Comparison of ENCODE assay signal across 8 cellular contexts in the genomic region with DNA sequence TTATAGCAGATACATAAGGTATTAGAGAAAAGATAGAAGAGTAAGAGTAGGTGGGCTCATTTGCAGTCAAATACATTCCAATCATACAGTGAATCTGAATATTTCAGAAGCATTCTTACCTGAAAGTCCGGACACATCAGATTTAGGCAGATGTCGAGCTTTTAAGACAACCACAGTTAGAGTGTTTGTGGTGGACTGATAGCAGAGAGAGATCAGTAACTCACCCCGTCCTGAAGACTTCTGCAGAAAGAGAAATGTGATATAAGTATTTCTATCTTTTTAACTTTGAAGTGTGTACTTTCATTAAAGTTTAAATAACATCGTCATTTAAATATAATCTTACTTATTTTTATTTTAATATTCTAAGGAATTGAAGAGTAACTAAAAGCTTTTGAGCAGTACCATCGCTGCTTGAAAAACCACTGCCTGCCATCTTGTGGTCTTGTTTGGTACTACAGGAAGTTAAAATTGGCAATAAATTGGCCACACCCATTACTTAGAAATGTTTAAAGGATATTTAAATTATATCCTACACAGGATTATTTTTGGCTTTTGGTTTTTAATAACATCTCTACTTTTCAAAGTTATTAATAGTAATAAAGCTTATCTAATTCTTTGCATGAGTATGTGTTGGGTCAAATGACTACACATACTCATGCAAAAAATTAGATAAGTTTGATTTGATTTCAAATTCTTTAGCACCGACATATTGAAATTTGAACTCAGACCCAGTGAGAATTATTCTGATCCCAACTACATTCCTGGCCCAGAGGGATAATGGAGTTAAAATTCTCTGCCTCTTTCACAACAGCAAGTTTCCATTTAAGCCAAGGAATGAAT. TPM values are rescaled to one million over a fixed set of nuclear protein-coding genes. Genes with fewer than 3 reads are reported as not detected.
DNase-seq lines count a peak whose midpoint lies in the region; ATAC-seq and TF ChIP-seq lines count a peak whose summit lies in the region.

No MANE protein-coding gene starts in this region.

- H3K27ac ChIP-seq in RWPE2 (ENCODE audit: poor library complexity, severe bottlenecking), result no peak overlapping the region
- H3K27ac ChIP-seq in fibroblast of lung (ENCODE audit: insufficient read depth, low read length), result no peak overlapping the region

- no peaks in the 10 kb centered on the region for H3K79me2 ChIP-seq in fibroblast of lung (ENCODE audit: control insufficient read depth, insufficient read depth, low read length)

- ATAC-seq in GM21367 (IDR thresholded peaks at IDR 0.05; ENCODE audit: unreplicated experiment) (peak; percentile 79), RWPE2 (ENCODE audit: low read depth) (peak; percentile 42; the same call in 1 of the 3 replicates)

- no peak overlapping the region for H3K4me3 ChIP-seq in RWPE2 (ENCODE audit: severe bottlenecking)
- no peak overlapping the region for H3K4me3 ChIP-seq in fibroblast of lung (replicated peaks in 1 of 4; ENCODE audit: control extremely low read depth in 1 of 4, insufficient read depth in 1 of 4, low read depth in 3 of 4, low read length in 4 of 4)

- H2AFZ ChIP-seq in fibroblast of lung (ENCODE audit: low read length), result no peak overlapping the region

- no peaks in the 10 kb centered on the region for H3K4me1 ChIP-seq in RWPE2 (ENCODE audit: insufficient read depth, poor library complexity, severe bottlenecking)
- no peaks in the 10 kb centered on the region for H3K4me1 ChIP-seq in fibroblast of lung (ENCODE audit: control insufficient read depth, extremely low read depth, insufficient read depth, low read length)

- H3K9me3 ChIP-seq in RWPE2 (ENCODE audit: severe bottlenecking) (no peaks in the 10 kb centered on the region), fibroblast of lung (ENCODE audit: control insufficient read depth, insufficient read depth, low read depth, low read length) (no peaks in the 10 kb centered on the region)

- peak; percentile 84 for TF ChIP-seq CTCF in RWPE2 (IDR thresholded peaks at IDR 0.05; ENCODE audit: poor library complexity, severe bottlenecking)
- TF ChIP-seq CTCF in fibroblast of lung (conservative IDR thresholded peaks at IDR 0.05 in 1 of 2, IDR thresholded peaks at IDR 0.05 in 1 of 2; ENCODE audit: low read depth in 1 of 2, low read length in 2 of 2), result peak; percentile 78
- TF ChIP-seq CTCF in progenitor cell of endocrine pancreas (IDR thresholded peaks at IDR 0.05; ENCODE audit: unreplicated experiment), result peak; percentile 94

- no peak overlapping the region for H3K4me2 ChIP-seq in fibroblast of lung (ENCODE audit: extremely low read depth, insufficient read depth, low read length)

- no peak overlapping the region for H3K27ac Mint-ChIP-seq in progenitor cell of endocrine pancreas

- H3K27me3 ChIP-seq in RWPE2 (ENCODE audit: insufficient read depth, poor library complexity, severe bottlenecking), result peaks cover 9% of the 10 kb centered on the region
- no peaks in the 10 kb centered on the region for H3K27me3 ChIP-seq in fibroblast of lung (ENCODE audit: control insufficient read depth, insufficient read depth, low read length)

- no peaks in the 10 kb centered on the region for H4K20me1 ChIP-seq in fibroblast of lung (ENCODE audit: control insufficient read depth, extremely low read depth, insufficient read depth, low read length)

- H3K9ac ChIP-seq in fibroblast of lung (ENCODE audit: insufficient read depth, low read length), result no peak overlapping the region

- H3K4me3 Mint-ChIP-seq in progenitor cell of endocrine pancreas (ENCODE audit: low read depth), result no peak overlapping the region

- H3K36me3 Mint-ChIP-seq in progenitor cell of endocrine pancreas (ENCODE audit: insufficient read depth), result no peaks in the 10 kb centered on the region

- DNase-seq in SIG-M5 treated with dmso at 0.1 percent for 504 hours (lab: John Stamatoyannopoulos, UW; ENCODE audit: unreplicated experiment) (peak; percentile 36), SIG-M5 (lab: John Stamatoyannopoulos, UW) (no peak), HS-5 (ENCODE audit: low read depth) (peak; percentile 18), RWPE2 (ENCODE audit: low spot score) (no peak), fibroblast of lung (ENCODE audit: low read depth in 2 of 2) (peak; percentile 29 to 76), progenitor cell of endocrine pancreas (ENCODE audit: low spot score, unreplicated experiment) (no peak)
- DNase-seq in activated T-cell treated with anti-CD3 and anti-CD28 coated beads, Interleukin-2, amount 50 U/mL, for 48 hours, result no peak

- H3K27me3 Mint-ChIP-seq in progenitor cell of endocrine pancreas, result no peaks in the 10 kb centered on the region

- no peaks in the 10 kb centered on the region for H3K9me3 Mint-ChIP-seq in progenitor cell of endocrine pancreas (ENCODE audit: low read depth)

- H3K4me1 Mint-ChIP-seq in progenitor cell of endocrine pancreas (ENCODE audit: low read depth), result no peaks in the 10 kb centered on the region

- no peaks in the 10 kb centered on the region for H3K36me3 ChIP-seq in RWPE2 (ENCODE audit: low read depth)
- H3K36me3 ChIP-seq in fibroblast of lung (ENCODE audit: control insufficient read depth, insufficient read depth, low read length), result no peaks in the 10 kb centered on the region

RNA-seq across cellular contexts. Expression of a gene that starts 5.5 kb away (rescaled TPM):
- total RNA-seq in fibroblast of lung (not detected in 2 replicates), progenitor cell of endocrine pancreas (4.6 and 4.8 TPM in 2 replicates)
- polyA plus RNA-seq in fibroblast of lung, result not detected in 2 replicates
- not detected in 2 replicates for polyA plus RNA-seq in fibroblast of lung (2012)
- polyA minus RNA-seq in fibroblast of lung (ENCODE audit: low replicate concordance), result not detected in 2 replicates

Comparison
In these comparisons a context has a peak if more than half of its experiments do, and no peak if none do; other contexts are left out.
1. DNase-seq: peak in SIG-M5 treated with dmso at 0.1 percent for 504 hours (single experiment), HS-5 (single experiment) and fibroblast of lung (2 of 2); none in SIG-M5 (single experiment), RWPE2 (single experiment), progenitor cell of endocrine pancreas (single experiment) and activated T-cell treated with anti-CD3 and anti-CD28 coated beads, Interleukin-2, amount 50 U/mL, for 48 hours (0 of 2).
2. Peak in every context shown above with its lines, with median percentiles within 50 percentile points of each other: CTCF ChIP-seq.